Comparison of ENCODE assay signal across 34 cellular contexts in the genomic region with DNA sequence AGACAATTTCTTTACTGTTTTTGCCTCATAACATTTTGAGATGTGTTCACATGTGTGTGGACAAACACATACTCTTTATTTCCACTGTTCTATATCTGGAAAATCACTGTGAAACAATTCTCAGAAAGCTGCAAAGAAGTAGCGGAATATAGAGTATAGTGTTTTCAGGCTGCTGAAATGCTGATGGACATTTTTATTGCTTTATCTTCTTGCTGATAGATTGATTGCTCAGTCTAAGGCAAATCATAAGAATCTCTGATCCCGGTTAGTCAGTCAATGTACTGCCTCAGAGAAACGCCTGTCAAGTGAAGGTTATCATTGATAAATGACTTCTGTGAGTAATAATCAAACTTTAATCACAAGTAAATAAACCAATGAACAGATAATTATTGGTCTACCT.
"Had no signal": no experiment of that assay in that cellular context is flagged by ENCODE, and none has a peak within 500 bp of the region (broad histone marks: within the 10 kb centered on the region; RNA-seq: fewer than 3 reads in every experiment).

No MANE protein-coding gene starts in this region.

- H3K27me3 ChIP-seq: MG63 had no signal

- H3K4me3 ChIP-seq: MG63 had no signal

- H3K9me3 ChIP-seq: MG63 had no signal

- DNase-seq: Karpas-422, Kasumi-1, MG63, MM.1S, MV-4-11, NCI-H1048, NCI-H1092, NCI-H1092 treated with DMSO at 0.1 percent for 48 hours, NCI-H1105, NCI-H1105 treated with DMSO at 0.1 percent for 48 hours, NCI-H1417, NCI-H1417 treated with DMSO at 0.1 percent for 48 hours, NCI-H1436, NCI-H1436 treated with DMSO at 0.1 percent for 48 hours, NCI-H146, NCI-H1694, NCI-H1694 treated with DMSO at 0.1 percent for 48 hours, NCI-H187, NCI-H187 treated with DMSO at 0.1 percent for 48 hours, NCI-H1930, NCI-H2029, NCI-H2029 treated with DMSO at 0.1 percent for 48 hours, NCI-H2081, NCI-H2081 treated with DMSO at 0.1 percent for 48 hours, NCI-H2107, NCI-H2171, NCI-H2171 treated with DMSO at 0.1 percent for 48 hours, NCI-H2227 treated with DMSO at 0.1 percent for 48 hours, NCI-H226, NCI-H345, NCI-H446, NCI-H446 treated with DMSO at 0.1 percent for 48 hours, NCI-H510A, NCI-H510A treated with DMSO at 0.1 percent for 48 hours had no signal

- H3K36me3 ChIP-seq: MG63 had no signal
